In the genomic region with DNA sequence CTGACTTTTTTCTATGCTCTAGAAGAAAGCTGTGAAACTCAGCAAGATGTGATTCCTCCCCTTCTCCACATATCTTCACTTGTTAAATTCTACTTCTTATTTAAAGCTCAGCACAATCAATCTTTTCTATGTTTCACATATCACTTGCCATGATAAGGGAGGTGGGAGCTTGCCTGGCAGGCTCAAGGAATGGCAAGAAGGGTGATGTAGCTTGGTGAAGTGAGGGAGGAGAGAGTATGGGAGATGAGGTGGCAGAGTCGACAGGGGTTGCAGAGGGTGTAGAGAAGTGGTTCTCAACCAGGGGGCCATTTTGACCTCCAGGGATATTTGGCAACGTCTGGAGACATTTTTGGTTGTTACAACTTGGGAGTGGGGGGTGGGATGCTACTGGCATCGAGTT, we compare ENCODE assay signal across 22 cellular contexts.
"Had no signal": no experiment of that assay in that cellular context is flagged by ENCODE, and none has a peak within 500 bp of the region (broad histone marks: within the 10 kb centered on the region; RNA-seq: fewer than 3 reads in every experiment).

No MANE protein-coding gene starts in this region.

- H3K9me3 ChIP-seq: esophagus muscularis mucosa, heart right ventricle, left lung, lower lobe of right lung had no signal

- H3K27ac ChIP-seq: coronary artery, dorsolateral prefrontal cortex, esophagus muscularis mucosa, foreskin keratinocyte, heart right ventricle, left lung, lower lobe of right lung had no signal

- ATAC-seq: foreskin keratinocyte; heart right ventricle; left lung; left ventricle myocardium superior; lower lobe of right lung; naive thymus-derived CD4-positive, alpha-beta T cell had no signal

- H3K36me3 ChIP-seq: esophagus muscularis mucosa, heart right ventricle, left lung, lower lobe of right lung had no signal

- H3K4me1 ChIP-seq: foreskin keratinocyte, left lung, lower lobe of right lung had no signal

- H3K4me3 ChIP-seq: coronary artery, dorsolateral prefrontal cortex, esophagus muscularis mucosa, heart right ventricle, left lung, lower lobe of right lung had no signal

- FAIRE-seq: colon, endothelial cell of umbilical vein, frontal cortex, islet of Langerhans, keratinocyte had no signal

- H3K27me3 ChIP-seq: dorsolateral prefrontal cortex, esophagus muscularis mucosa had no signal

- DNase-seq: dermis blood vessel endothelial cell; dorsolateral prefrontal cortex; effector CD4-positive, alpha-beta T cell; effector memory CD4-positive, alpha-beta T cell; foreskin keratinocyte; glutamatergic neuron; head of caudate nucleus; heart right ventricle; hippocampal formation; left cardiac atrium; left lung; left ventricle myocardium superior; lower lobe of right lung; mesenchymal stem cell; naive thymus-derived CD4-positive, alpha-beta T cell had no signal
